ENCODE assay signal across 8 cellular contexts in the genomic region with DNA sequence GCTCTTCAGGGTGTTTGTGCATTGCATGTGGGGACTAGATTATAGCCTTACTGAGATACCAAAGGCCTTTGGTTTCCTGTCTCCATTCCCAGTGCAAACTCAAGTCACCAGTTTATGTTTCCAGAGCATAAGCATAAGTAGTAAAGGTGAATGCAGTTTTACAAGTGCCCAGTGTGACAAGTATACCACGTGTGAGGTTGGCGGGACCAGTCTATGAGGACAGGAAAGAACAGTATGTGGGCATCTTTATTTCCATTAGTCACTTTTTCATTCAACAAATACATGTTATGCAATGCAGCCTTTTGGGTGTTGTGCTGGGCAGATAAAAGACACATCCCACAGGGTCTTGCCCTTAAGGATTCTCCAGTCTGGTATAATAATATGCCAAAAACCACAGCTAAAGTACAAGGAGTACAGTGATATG.
A peak's percentile ranks its signal among the peaks of the same experiment; 100 is the strongest.
DNase-seq lines count a peak whose midpoint lies in the region; ATAC-seq and TF ChIP-seq lines count a peak whose summit lies in the region.

No MANE protein-coding gene starts in this region.

- peak overlapping the region; percentile 93 to 96 for H3K27ac ChIP-seq in aorta (ENCODE audit: low read depth in 1 of 2, low read length in 2 of 2)

- H3K9me3 Mint-ChIP-seq in MCF 10A (ENCODE audit: unreplicated experiment) (no peaks in the 10 kb centered on the region), naive B cell (peaks cover 0 to 11% (median 4%) of the 10 kb centered on the region in 7 donors)

- POLR2A ChIA-PET in MCF 10A (lab: Yijun Ruan, JAX) = interaction anchor here (0.6 to 6.4 kb wide), 13 partner anchors 9 to 196 kb away, joined by 3 to 98 read pairs (median 13); partner anchors contain the start of gene ARID5B

- H3K27me3 Mint-ChIP-seq in MCF 10A (ENCODE audit: insufficient read depth, unreplicated experiment) (no peaks in the 10 kb centered on the region), naive B cell (no peaks in the 10 kb centered on the region)

- peaks cover 26% of the 10 kb centered on the region for H3K36me3 Mint-ChIP-seq in MCF 10A (ENCODE audit: insufficient read depth, unreplicated experiment)
- peaks cover 26 to 39% of the 10 kb centered on the region in 2 donors for H3K36me3 Mint-ChIP-seq in naive B cell

- H3K27me3 ChIP-seq in aorta (ENCODE audit: control insufficient read depth in 1 of 2, insufficient read depth in 2 of 2, low read length in 1 of 2) = no peaks in the 10 kb centered on the region

- peaks cover 3 to 4% of the 10 kb centered on the region in 2 donors for H3K36me3 ChIP-seq in aorta (ENCODE audit: control insufficient read depth in 1 of 2, insufficient read depth in 2 of 2, low read length in 1 of 2)

- CTCF ChIA-PET in MCF 10A (lab: Yijun Ruan, JAX) = interaction anchor here (0.6 to 3.5 kb wide), 5 partner anchors 9 to 297 kb away, joined by 3 to 28 read pairs (median 11); no protein-coding TSS in a partner anchor

- ATAC-seq in naive B cell (ENCODE audit: low read depth in 2 of 2) = no peak
- peak; percentile 4 for ATAC-seq in aorta (ENCODE audit: low FRiP score)
- ATAC-seq in GM18519 (IDR thresholded peaks at IDR 0.05; ENCODE audit: low FRiP score, unreplicated experiment) = no peak

- H3K4me3 Mint-ChIP-seq in MCF 10A (ENCODE audit: unreplicated experiment) (peak overlapping the region; percentile 84), naive B cell (peak overlapping the region; percentile 74 to 93 (median 80))

- H3K4me1 Mint-ChIP-seq in MCF 10A (ENCODE audit: insufficient read depth, unreplicated experiment) (peaks cover 42% of the 10 kb centered on the region), naive B cell (peaks cover 79 to 99% (median 91%) of the 10 kb centered on the region in 3 donors)

- no peak overlapping the region for H3K4me3 ChIP-seq in aorta (ENCODE audit: low read length in 2 of 2)

- peak; percentile 18 for DNase-seq in activated gamma-delta T cell treated with Interleukin-2 at 50 U/mL for 16 hours
- no peak for DNase-seq in activated gamma-delta T cell (lab: John Stamatoyannopoulos, UW)
- DNase-seq in MCF 10A (ENCODE audit: unreplicated experiment) = peak; percentile 72
- no peak for DNase-seq in naive B cell
- no peak for DNase-seq in aorta
- no peak for DNase-seq in SIG-M5 (lab: John Stamatoyannopoulos, UW)
- DNase-seq in SK-N-DZ (ENCODE audit: low spot score) = no peak

- H3K27ac Mint-ChIP-seq in MCF 10A (ENCODE audit: low read depth, unreplicated experiment) (peak overlapping the region; percentile 96), naive B cell (peak overlapping the region; percentile 81 to 97 (median 93))

- peaks cover 2 to 9% of the 10 kb centered on the region in 2 donors for H3K4me1 ChIP-seq in aorta (ENCODE audit: control insufficient read depth in 1 of 2, insufficient read depth in 2 of 2, low read length in 2 of 2)

- 32 to 40% methylated on average over 2 of the region's 2 CpGs for WGBS in aorta, 2 donors

- no peak for TF ChIP-seq CTCF in MCF 10A (IDR thresholded peaks at IDR 0.05; ENCODE audit: unreplicated experiment)

- intact Hi-C loops in MCF 10A (cut with micrococcal nuclease) (loop anchor here (10.0 kb wide), 1 partner anchor 337 kb away; no protein-coding TSS in a partner anchor), aorta (cut with DNase I) (loop anchor here (5.0 to 10.0 kb wide), 3 partner anchors 34 to 293 kb away; no protein-coding TSS in a partner anchor)

- no TSS peak for BruUV-seq in MCF 10A (replicated peaks; lab: Mats Ljungman, UMichigan)

- H3K9me3 ChIP-seq in aorta (ENCODE audit: control insufficient read depth, low read length) = no peaks in the 10 kb centered on the region

Comparison
In these comparisons a context has a peak if more than half of its experiments do, and no peak if none do; other contexts are left out.
1. DNase-seq: peak in activated gamma-delta T cell treated with Interleukin-2 at 50 U/mL for 16 hours (single experiment) and MCF 10A (single experiment); none in activated gamma-delta T cell (single experiment), naive B cell (single experiment), aorta (0 of 2), SIG-M5 (single experiment) and SK-N-DZ (single experiment).